ENCODE assay signal across 10 cellular contexts in genomic region chr1:234841710-234842231, GRCh38.
DNase-seq lines count a peak whose midpoint lies in the region; ATAC-seq and TF ChIP-seq lines count a peak whose summit lies in the region.
"Had no signal": no experiment of that assay in that cellular context is flagged by ENCODE, and none has a peak within 500 bp of the region (broad histone marks: within the 10 kb centered on the region; RNA-seq: fewer than 3 reads in every experiment).

No MANE protein-coding gene starts in this region.

- H3K27me3 ChIP-seq in CD4-positive, alpha-beta T cell (ENCODE audit: control insufficient read depth, insufficient read depth, low read length) = no peaks in the 10 kb centered on the region
- H3K27me3 ChIP-seq in mesenchymal stem cell (ENCODE audit: control insufficient read depth in 1 of 2, insufficient read depth in 1 of 2, low read length in 2 of 2) (no peaks in the 10 kb centered on the region), A673 (replicated peaks; ENCODE audit: insufficient read depth, low read depth, low read length, poor library complexity) (no peaks in the 10 kb centered on the region)
- H3K27me3 ChIP-seq: brain microvascular endothelial cell had no signal

- H3K4me1 ChIP-seq in mesenchymal stem cell (ENCODE audit: control insufficient read depth, insufficient read depth, low read depth, low read length) (peaks cover 7% of the 10 kb centered on the region), A673 (ENCODE audit: insufficient read depth, low read length, poor library complexity, severe bottlenecking) (no peaks in the 10 kb centered on the region)

- H2BK15ac ChIP-seq in mesenchymal stem cell (ENCODE audit: low read depth, poor library complexity, severe bottlenecking) = no peak overlapping the region

- no peak overlapping the region for H3K4ac ChIP-seq in mesenchymal stem cell (ENCODE audit: low read depth in 1 of 2, low read length in 2 of 2)

- no peak for DNase-seq in CD4-positive, alpha-beta T cell
- DNase-seq in activated T-helper 2 cell treated with anti-CD3 and anti-CD28 coated beads, Interferon-gamma antibody, Interleukin-2, Interleukin-4, amounts not matched to agents 10 μg/mL and 5 μg/mL and 100 μg/mL, durations not matched to agents 14 hours and 24 hours and 36 hours (ENCODE audit: low spot score) = no peak
- DNase-seq in mesenchymal stem cell = peak; percentile 41
- DNase-seq in NCI-H510A (lab: John Stamatoyannopoulos, UW) = no peak
- no peak for DNase-seq in A673 (ENCODE audit: low spot score)
- DNase-seq: brain microvascular endothelial cell, H9 had no signal

- peaks cover 74% of the 10 kb centered on the region for H3K4me1 Mint-ChIP-seq in CD4-positive, alpha-beta T cell (ENCODE audit: low read depth)
- H3K4me1 Mint-ChIP-seq in IgD-negative memory B cell = peaks cover 27 to 41% (median 40%) of the 10 kb centered on the region in 3 donors
- peaks cover 88% of the 10 kb centered on the region for H3K4me1 Mint-ChIP-seq in activated T-helper 2 cell treated with anti-CD3 and anti-CD28 coated beads, Interferon-gamma antibody, Interleukin-2, Interleukin-4, amounts not matched to agents 10 μg/mL and 5 μg/mL and 100 μg/mL, durations not matched to agents 14 hours and 24 hours and 36 hours (ENCODE audit: low read depth)

- H3K27me3 Mint-ChIP-seq in CD4-positive, alpha-beta T cell = no peaks in the 10 kb centered on the region
- no peaks in the 10 kb centered on the region for H3K27me3 Mint-ChIP-seq in IgD-negative memory B cell
- H3K27me3 Mint-ChIP-seq in activated T-helper 2 cell treated with anti-CD3 and anti-CD28 coated beads, Interferon-gamma antibody, Interleukin-2, Interleukin-4, amounts not matched to agents 10 μg/mL and 5 μg/mL and 100 μg/mL, durations not matched to agents 14 hours and 24 hours and 36 hours (ENCODE audit: low read depth) = no peaks in the 10 kb centered on the region

- no peak overlapping the region for H3K9ac ChIP-seq in mesenchymal stem cell (ENCODE audit: low read length)

- 85% methylated on average over 6 of the region's 7 CpGs for WGBS in mesenchymal stem cell

- no peak overlapping the region for H2BK12ac ChIP-seq in mesenchymal stem cell (ENCODE audit: low read length in 2 of 2)

- peak overlapping the region; percentile 81 for H3K27ac Mint-ChIP-seq in CD4-positive, alpha-beta T cell
- peak overlapping the region in 2 of 3 donors; percentile 35 to 77 for H3K27ac Mint-ChIP-seq in IgD-negative memory B cell
- peak overlapping the region; percentile 90 for H3K27ac Mint-ChIP-seq in activated T-helper 2 cell treated with anti-CD3 and anti-CD28 coated beads, Interferon-gamma antibody, Interleukin-2, Interleukin-4, amounts not matched to agents 10 μg/mL and 5 μg/mL and 100 μg/mL, durations not matched to agents 14 hours and 24 hours and 36 hours

- no peaks in the 10 kb centered on the region for H3K36me3 Mint-ChIP-seq in CD4-positive, alpha-beta T cell (ENCODE audit: low read depth)
- H3K36me3 Mint-ChIP-seq in IgD-negative memory B cell = no peaks in the 10 kb centered on the region
- no peaks in the 10 kb centered on the region for H3K36me3 Mint-ChIP-seq in activated T-helper 2 cell treated with anti-CD3 and anti-CD28 coated beads, Interferon-gamma antibody, Interleukin-2, Interleukin-4, amounts not matched to agents 10 μg/mL and 5 μg/mL and 100 μg/mL, durations not matched to agents 14 hours and 24 hours and 36 hours (ENCODE audit: low read depth)

- CTCF ChIA-PET in CD4-positive, alpha-beta T cell (lab: Charles Lee) = interaction anchor here (1.1 to 4.4 kb wide), 3 partner anchors 69 to 242 kb away, joined by 4 to 15 read pairs (median 4); no protein-coding TSS in a partner anchor
- CTCF ChIA-PET in A673 (lab: Charles Lee) = no interaction called here

- no peak overlapping the region for H2AK5ac ChIP-seq in mesenchymal stem cell (ENCODE audit: low read length, severe bottlenecking)

- intact Hi-C loops in CD4-positive, alpha-beta T cell (cut with DNase I, micrococcal nuclease) = no loop called here
- intact Hi-C loops in activated T-helper 2 cell treated with anti-CD3 and anti-CD28 coated beads, Interferon-gamma antibody, Interleukin-2, Interleukin-4, amounts not matched to agents 10 μg/mL and 5 μg/mL and 100 μg/mL, durations not matched to agents 14 hours and 24 hours and 36 hours (cut with micrococcal nuclease) = loop anchor here (2.0 kb wide), 1 partner anchor 241 kb away; no protein-coding TSS in a partner anchor
- intact Hi-C loops in A673 (cut with micrococcal nuclease; ENCODE audit: unreplicated experiment) = no loop called here

- H3K4me3 ChIP-seq in mesenchymal stem cell (ENCODE audit: insufficient read depth in 1 of 2, low read depth in 1 of 2, low read length in 2 of 2) = no peak overlapping the region
- H3K4me3 ChIP-seq in A673 (ENCODE audit: low read depth, low read length, poor library complexity, severe bottlenecking) = no peak overlapping the region

- no peak overlapping the region for H3K18ac ChIP-seq in mesenchymal stem cell (ENCODE audit: low read depth in 1 of 2, low read length in 2 of 2)

- no peak overlapping the region for H3K4me3 Mint-ChIP-seq in CD4-positive, alpha-beta T cell
- H3K4me3 Mint-ChIP-seq in IgD-negative memory B cell = peak overlapping the region in 1 of 4 donors; percentile 39
- H3K4me3 Mint-ChIP-seq in activated T-helper 2 cell treated with anti-CD3 and anti-CD28 coated beads, Interferon-gamma antibody, Interleukin-2, Interleukin-4, amounts not matched to agents 10 μg/mL and 5 μg/mL and 100 μg/mL, durations not matched to agents 14 hours and 24 hours and 36 hours (ENCODE audit: low read depth) = peak overlapping the region; percentile 62
- H3K4me3 Mint-ChIP-seq: H9 had no signal

- H2AFZ ChIP-seq in mesenchymal stem cell (ENCODE audit: low read depth, low read length) = no peak overlapping the region

- TF ChIP-seq CTCF in CD4-positive, alpha-beta T cell (IDR thresholded peaks at IDR 0.05) = no peak
- TF ChIP-seq CTCF in A673 (conservative IDR thresholded peaks at IDR 0.05; ENCODE audit: low read depth, low read length) = no peak

- no peak overlapping the region for H2BK5ac ChIP-seq in mesenchymal stem cell (ENCODE audit: low read depth, low read length, poor library complexity, severe bottlenecking)

- no TSS peak for BruUV-seq in A673 (replicated peaks; lab: Mats Ljungman, UMichigan)

- no peak overlapping the region for H4K91ac ChIP-seq in mesenchymal stem cell (ENCODE audit: low read length)

- no peak overlapping the region for H3K14ac ChIP-seq in mesenchymal stem cell (ENCODE audit: low read length in 2 of 2)

- no peak for ATAC-seq in CD4-positive, alpha-beta T cell (ENCODE audit: poor library complexity)
- ATAC-seq in GM21786 (IDR thresholded peaks at IDR 0.05; ENCODE audit: unreplicated experiment) (no peak), HG02588 (IDR thresholded peaks at IDR 0.05; ENCODE audit: unreplicated experiment) (no peak)

- H3K79me1 ChIP-seq in mesenchymal stem cell (replicated peaks; ENCODE audit: low read length, poor library complexity, severe bottlenecking) = no peaks in the 10 kb centered on the region

- H3K36me3 ChIP-seq in mesenchymal stem cell (ENCODE audit: control insufficient read depth in 1 of 2, insufficient read depth in 2 of 2, low read depth in 1 of 2, low read length in 2 of 2) (no peaks in the 10 kb centered on the region), A673 (ENCODE audit: insufficient read depth, low read length, poor library complexity, severe bottlenecking) (no peaks in the 10 kb centered on the region)
- H3K36me3 ChIP-seq: brain microvascular endothelial cell had no signal

- H3K9me3 ChIP-seq in CD4-positive, alpha-beta T cell (ENCODE audit: control insufficient read depth, low read length) = no peaks in the 10 kb centered on the region
- H3K9me3 ChIP-seq in mesenchymal stem cell (ENCODE audit: control insufficient read depth, low read length) (no peaks in the 10 kb centered on the region), A673 (ENCODE audit: low read depth, low read length, poor library complexity, severe bottlenecking) (no peaks in the 10 kb centered on the region)

- no peak overlapping the region for H4K8ac ChIP-seq in mesenchymal stem cell (ENCODE audit: low read length)

- POLR2A ChIA-PET in CD4-positive, alpha-beta T cell (lab: Charles Lee) = interaction anchor here (1.1 kb wide), 1 partner anchor 98 kb away, joined by 3 read pairs; no protein-coding TSS in a partner anchor
- POLR2A ChIA-PET in A673 (lab: Charles Lee; ENCODE audit: low non-redundant PET) = no interaction called here

- H3K4me2 ChIP-seq in mesenchymal stem cell (ENCODE audit: low read length, poor library complexity, severe bottlenecking) = no peak overlapping the region

- no peak overlapping the region for H3K23ac ChIP-seq in mesenchymal stem cell (ENCODE audit: low read length in 2 of 2)

- H2BK120ac ChIP-seq in mesenchymal stem cell (ENCODE audit: low read depth, low read length) = no peak overlapping the region

- H3K9me3 Mint-ChIP-seq in CD4-positive, alpha-beta T cell = peaks cover 5% of the 10 kb centered on the region
- H3K9me3 Mint-ChIP-seq in IgD-negative memory B cell = no peaks in the 10 kb centered on the region
- H3K9me3 Mint-ChIP-seq in activated T-helper 2 cell treated with anti-CD3 and anti-CD28 coated beads, Interferon-gamma antibody, Interleukin-2, Interleukin-4, amounts not matched to agents 10 μg/mL and 5 μg/mL and 100 μg/mL, durations not matched to agents 14 hours and 24 hours and 36 hours = peaks cover 10% of the 10 kb centered on the region

- H3K27ac ChIP-seq in CD4-positive, alpha-beta T cell (ENCODE audit: low read depth, low read length) = no peak overlapping the region
- H3K27ac ChIP-seq in mesenchymal stem cell (ENCODE audit: low read length, poor library complexity, severe bottlenecking) = no peak overlapping the region
- no peak overlapping the region for H3K27ac ChIP-seq in A673 (ENCODE audit: low read depth, low read length, poor library complexity, severe bottlenecking)
- H3K27ac ChIP-seq: brain microvascular endothelial cell had no signal
